In the genomic region with DNA sequence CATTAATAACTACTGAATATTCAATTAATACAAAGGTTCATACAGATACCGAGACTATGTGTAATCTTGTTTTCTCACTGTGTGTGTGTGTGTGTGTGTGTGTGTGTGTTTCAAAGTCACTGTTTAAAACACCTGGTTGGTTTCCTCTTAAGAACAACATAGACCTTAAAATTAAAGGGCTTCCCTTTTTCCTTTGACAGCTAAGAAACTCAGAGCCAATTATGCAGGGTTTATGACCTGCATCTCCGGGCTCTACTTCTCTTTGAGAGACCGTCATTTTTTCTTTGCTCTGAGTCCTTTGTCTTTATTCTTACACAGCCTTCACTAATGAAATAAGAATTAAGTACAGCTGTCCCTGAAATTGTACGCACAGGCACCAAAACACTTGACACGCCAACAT, we compare ENCODE assay signal across 28 cellular contexts.
DNase-seq lines count a peak whose midpoint lies in the region; ATAC-seq and TF ChIP-seq lines count a peak whose summit lies in the region.
"Had no signal": no experiment of that assay in that cellular context is flagged by ENCODE, and none has a peak within 500 bp of the region (broad histone marks: within the 10 kb centered on the region; RNA-seq: fewer than 3 reads in every experiment).

No MANE protein-coding gene starts in this region.

- peak overlapping the region in 7 of 10 donors; percentile 3 to 93 (median 49) for H3K4me3 Mint-ChIP-seq in naive thymus-derived CD4-positive, alpha-beta T cell
- H3K4me3 Mint-ChIP-seq in WTC11 (no peak overlapping the region), T-helper 17 cell (no peak overlapping the region)
- H3K4me3 Mint-ChIP-seq: natural killer cell treated with Interleukin-12 subunit alpha and Interleukin-12 subunit beta and Interleukin-15 and Interleukin-18, amount 100 ng/mL, for 72 hours; T-helper 1 cell treated with Interleukin-12 subunit alpha and Interleukin-12 subunit beta and Interleukin-4 antibody, amounts not matched to agents 30 μg/mL and 1 μg/mL, for 36 hours had no signal

- H3K27ac Mint-ChIP-seq in naive thymus-derived CD4-positive, alpha-beta T cell = peak overlapping the region in 8 of 9 donors; percentile 26 to 85 (median 75)
- H3K27ac Mint-ChIP-seq in WTC11 = no peak overlapping the region
- no peak overlapping the region for H3K27ac Mint-ChIP-seq in T-helper 17 cell
- H3K27ac Mint-ChIP-seq: natural killer cell treated with Interleukin-12 subunit alpha and Interleukin-12 subunit beta and Interleukin-15 and Interleukin-18, amount 100 ng/mL, for 72 hours; T-helper 1 cell treated with Interleukin-12 subunit alpha and Interleukin-12 subunit beta and Interleukin-4 antibody, amounts not matched to agents 30 μg/mL and 1 μg/mL, for 36 hours had no signal

- H3K36me3 ChIP-seq in A673 (ENCODE audit: insufficient read depth, low read length, poor library complexity, severe bottlenecking) (no peaks in the 10 kb centered on the region), DND-41 (ENCODE audit: insufficient read depth, low read length) (peaks cover 88% of the 10 kb centered on the region)
- H3K36me3 ChIP-seq in naive thymus-derived CD4-positive, alpha-beta T cell (ENCODE audit: control insufficient read depth in 2 of 3, insufficient read depth in 3 of 3, low read length in 3 of 3) = no peaks in the 10 kb centered on the region
- H3K36me3 ChIP-seq: colonic mucosa, SJSA1, vagina had no signal

- H3K9ac ChIP-seq in DND-41 (ENCODE audit: low read depth, low read length) = no peak overlapping the region
- H3K9ac ChIP-seq: KMS-11, parathyroid adenoma had no signal

- POLR2A ChIA-PET in A673 (lab: Charles Lee; ENCODE audit: low non-redundant PET) = no interaction called here
- POLR2A ChIA-PET in naive thymus-derived CD4-positive, alpha-beta T cell (lab: Charles Lee) = interaction anchor here (0.6 to 1.5 kb wide), 8 partner anchors 9 to 76 kb away, joined by 3 to 5 read pairs (median 4); no protein-coding TSS in a partner anchor
- POLR2A ChIA-PET in WTC11 (lab: Charles Lee) = no interaction called here

- peaks cover 100% of the 10 kb centered on the region for H3K79me2 ChIP-seq in DND-41 (ENCODE audit: insufficient read depth, low read length)

- H3K9me3 Mint-ChIP-seq in naive thymus-derived CD4-positive, alpha-beta T cell = peaks cover 5 to 17% (median 8%) of the 10 kb centered on the region in 11 donors
- peaks cover 21% of the 10 kb centered on the region for H3K9me3 Mint-ChIP-seq in WTC11

- H3K4me1 ChIP-seq in A673 (ENCODE audit: insufficient read depth, low read length, poor library complexity, severe bottlenecking) = peaks cover 63% of the 10 kb centered on the region
- H3K4me1 ChIP-seq in DND-41 (ENCODE audit: insufficient read depth, low read length) = peaks cover 71% of the 10 kb centered on the region
- H3K4me1 ChIP-seq in naive thymus-derived CD4-positive, alpha-beta T cell (ENCODE audit: control insufficient read depth in 2 of 2, insufficient read depth in 2 of 2, low read length in 2 of 2) = peaks cover 26 to 72% of the 10 kb centered on the region in 2 donors
- peaks cover 4% of the 10 kb centered on the region for H3K4me1 ChIP-seq in foreskin keratinocyte
- H3K4me1 ChIP-seq: colonic mucosa had no signal

- DNase-seq in A673 (ENCODE audit: low spot score) = no peak
- DNase-seq in DND-41 = no peak
- DNase-seq in NOMO-1 treated with dmso at 0.1 percent for 144 hours (lab: John Stamatoyannopoulos, UW; ENCODE audit: unreplicated experiment) = peak; percentile 48
- DNase-seq in naive thymus-derived CD4-positive, alpha-beta T cell = peak in 3 of 9 donors; percentile 41 to 45 (median 42)
- DNase-seq in coronary artery (ENCODE audit: low spot score) = no peak
- DNase-seq in WTC11 (ENCODE audit: low spot score) = no peak
- DNase-seq in foreskin keratinocyte = no peak
- no peak for DNase-seq in T-helper 17 cell
- DNase-seq: ACHN; activated CD4-positive, alpha-beta T cell treated with anti-CD3 and anti-CD28 coated beads, Interleukin-2, amount 50 U/mL, for 4 hours; activated CD8-positive, alpha-beta memory T cell treated with anti-CD3 and anti-CD28 coated beads, Interleukin-2, amount 50 U/mL, for 48 hours; CD4-positive, alpha-beta memory T cell; colonic mucosa; DMS153; HCEC 1CT; NCI-H1092; NCI-H2029; NCI-H345; testis had no signal

- H3K4me3 ChIP-seq in A673 (ENCODE audit: low read depth, low read length, poor library complexity, severe bottlenecking) = no peak overlapping the region
- no peak overlapping the region for H3K4me3 ChIP-seq in DND-41 (ENCODE audit: low read depth in 1 of 2, low read length in 2 of 2)
- H3K4me3 ChIP-seq in naive thymus-derived CD4-positive, alpha-beta T cell (ENCODE audit: low read length) = no peak overlapping the region
- no peak overlapping the region for H3K4me3 ChIP-seq in coronary artery
- H3K4me3 ChIP-seq: colonic mucosa, SJSA1, testis, vagina had no signal

- CTCF ChIA-PET in A673 (lab: Charles Lee) = no interaction called here
- CTCF ChIA-PET in naive thymus-derived CD4-positive, alpha-beta T cell (lab: Charles Lee) = interaction anchor here (1.3 to 1.6 kb wide), 3 partner anchors 12 to 142 kb away, joined by 3 to 7 read pairs (median 3); no protein-coding TSS in a partner anchor
- CTCF ChIA-PET in WTC11 (lab: Charles Lee) = no interaction called here

- H3K36me3 Mint-ChIP-seq in naive thymus-derived CD4-positive, alpha-beta T cell = peaks cover 11 to 42% (median 12%) of the 10 kb centered on the region in 5 donors
- H3K36me3 Mint-ChIP-seq in WTC11 (peaks cover 19% of the 10 kb centered on the region), T-helper 17 cell (ENCODE audit: low read depth) (no peaks in the 10 kb centered on the region)

- no peak for TF ChIP-seq CTCF in A673 (conservative IDR thresholded peaks at IDR 0.05; ENCODE audit: low read depth, low read length)
- no peak for TF ChIP-seq CTCF in DND-41 (IDR thresholded peaks at IDR 0.05; ENCODE audit: borderline replicate concordance, extremely low read depth, low read length, poor library complexity, severe bottlenecking)
- no peak for TF ChIP-seq CTCF in coronary artery (IDR thresholded peaks at IDR 0.05)
- TF ChIP-seq CTCF in WTC11 (IDR thresholded peaks at IDR 0.05) = no peak
- no peak for TF ChIP-seq CTCF in foreskin keratinocyte (conservative IDR thresholded peaks at IDR 0.05)

- peaks cover 0 to 4% (median 0%) of the 10 kb centered on the region in 5 donors for H3K27me3 Mint-ChIP-seq in naive thymus-derived CD4-positive, alpha-beta T cell
- no peaks in the 10 kb centered on the region for H3K27me3 Mint-ChIP-seq in WTC11 (ENCODE audit: low read depth)
- no peaks in the 10 kb centered on the region for H3K27me3 Mint-ChIP-seq in T-helper 17 cell
- H3K27me3 Mint-ChIP-seq: brain; CD4-positive, alpha-beta memory T cell had no signal

- ATAC-seq in DND-41 (ENCODE audit: insufficient read depth, low read depth) (no peak), WTC11 (no peak), foreskin keratinocyte (no peak), T-helper 17 cell (no peak)
- no peak for ATAC-seq in naive thymus-derived CD4-positive, alpha-beta T cell
- ATAC-seq: natural killer cell treated with Interleukin-12 subunit alpha and Interleukin-12 subunit beta and Interleukin-15 and Interleukin-18, amount 100 ng/mL, for 72 hours; Panc1; sciatic nerve had no signal

- H3K27me3 ChIP-seq in A673 (replicated peaks; ENCODE audit: insufficient read depth, low read depth, low read length, poor library complexity) (no peaks in the 10 kb centered on the region), DND-41 (ENCODE audit: insufficient read depth, low read length, poor library complexity) (no peaks in the 10 kb centered on the region), foreskin keratinocyte (no peaks in the 10 kb centered on the region)
- no peaks in the 10 kb centered on the region for H3K27me3 ChIP-seq in naive thymus-derived CD4-positive, alpha-beta T cell (ENCODE audit: control insufficient read depth in 2 of 2, insufficient read depth in 2 of 2, low read length in 2 of 2)
- H3K27me3 ChIP-seq: colonic mucosa, SJSA1, testis, vagina had no signal

- H3K27ac ChIP-seq in A673 (ENCODE audit: low read depth, low read length, poor library complexity, severe bottlenecking) (peak overlapping the region; percentile 25), DND-41 (ENCODE audit: low read length) (peak overlapping the region; percentile 19; the same call in 1 of the 2 replicates), coronary artery (no peak overlapping the region), foreskin keratinocyte (no peak overlapping the region)
- H3K27ac ChIP-seq in naive thymus-derived CD4-positive, alpha-beta T cell (ENCODE audit: low read depth, low read length) = no peak overlapping the region
- H3K27ac ChIP-seq: colonic mucosa, KMS-11, parathyroid adenoma, SJSA1, testis, vagina had no signal

- no peak overlapping the region for H2AFZ ChIP-seq in DND-41 (ENCODE audit: low read depth, low read length)
- H2AFZ ChIP-seq: parathyroid adenoma had no signal

- H3K4me1 Mint-ChIP-seq in naive thymus-derived CD4-positive, alpha-beta T cell = peaks cover 61 to 98% (median 87%) of the 10 kb centered on the region in 7 donors
- peaks cover 39% of the 10 kb centered on the region for H3K4me1 Mint-ChIP-seq in WTC11
- peaks cover 54% of the 10 kb centered on the region for H3K4me1 Mint-ChIP-seq in T-helper 17 cell

- BruUV-seq in A673 (replicated peaks; lab: Mats Ljungman, UMichigan) = no TSS peak

- H3K4me2 ChIP-seq in DND-41 (ENCODE audit: insufficient read depth, low read length) = no peak overlapping the region
- H3K4me2 ChIP-seq: KMS-11 had no signal

- intact Hi-C loops in A673 (cut with micrococcal nuclease; ENCODE audit: unreplicated experiment) = loop anchor here (10.0 kb wide), 1 partner anchor 150 kb away; the partner anchor contains the start of gene HDAC4
- intact Hi-C loops in naive thymus-derived CD4-positive, alpha-beta T cell (cut with micrococcal nuclease) = no loop called here

- H3K9me3 ChIP-seq in A673 (ENCODE audit: low read depth, low read length, poor library complexity, severe bottlenecking) = no peaks in the 10 kb centered on the region
- H3K9me3 ChIP-seq in DND-41 (ENCODE audit: insufficient read depth, low read length, severe bottlenecking) = no peaks in the 10 kb centered on the region
- H3K9me3 ChIP-seq in naive thymus-derived CD4-positive, alpha-beta T cell (ENCODE audit: control insufficient read depth in 2 of 3, low read length in 3 of 3) = peaks cover 0 to 5% (median 0%) of the 10 kb centered on the region in 3 experiments
- H3K9me3 ChIP-seq in T-helper 17 cell (ENCODE audit: control insufficient read depth, low read length, poor library complexity, severe bottlenecking) = no peaks in the 10 kb centered on the region
- H3K9me3 ChIP-seq: colonic mucosa, SJSA1, testis had no signal

- peaks cover 100% of the 10 kb centered on the region for H4K20me1 ChIP-seq in DND-41 (ENCODE audit: insufficient read depth, low read length)

TF ChIP-seq in WTC11, 78 proteins besides CTCF, POLR2A, EP300 and RAD21 (continues in another document):
- no peak for TF ChIP-seq SMAD4 (CRISPR knock-in tag; IDR thresholded peaks at IDR 0.05)

Comparison
In these comparisons a context has a peak if more than half of its experiments do, and no peak if none do; other contexts are left out.
1. H3K27ac ChIP-seq: peak in A673 (single experiment) and DND-41 (single experiment); none in naive thymus-derived CD4-positive, alpha-beta T cell (single experiment), coronary artery (0 of 2) and foreskin keratinocyte (single experiment).
2. H3K27ac Mint-ChIP-seq: peak in naive thymus-derived CD4-positive, alpha-beta T cell (8 of 9); none in WTC11 (single experiment) and T-helper 17 cell (single experiment).
3. H3K4me3 Mint-ChIP-seq: peak in naive thymus-derived CD4-positive, alpha-beta T cell (7 of 10); none in WTC11 (single experiment) and T-helper 17 cell (single experiment).